In genomic region chr3:130709671-130710070, GRCh38 we compare ENCODE assay signal across 19 cellular contexts. TPM values are rescaled to one million over a fixed set of nuclear protein-coding genes. Genes with fewer than 3 reads are reported as not detected.
DNase-seq lines count a peak whose midpoint lies in the region; ATAC-seq, FAIRE-seq and TF ChIP-seq lines count a peak whose summit lies in the region.
"Had no signal": no experiment of that assay in that cellular context is flagged by ENCODE, and none has a peak within 500 bp of the region (broad histone marks: within the 10 kb centered on the region; RNA-seq: fewer than 3 reads in every experiment).

No MANE protein-coding gene starts in this region.

- DNase-seq in D721Med (ENCODE audit: insufficient read length, low spot score) (no peak), HFFc6 (peak; percentile 38), fibroblast of mammary gland (ENCODE audit: low read depth) (peak; percentile 45), left ventricle myocardium superior (no peak), nephron progenitor cell (no peak), putamen (ENCODE audit: low spot score) (no peak)
- DNase-seq in activated CD4-positive, CD25-positive, alpha-beta regulatory T cell (lab: John Stamatoyannopoulos, UW): no peak
- DNase-seq: COR-L47; IMR-90; Kasumi-1; MM.1S; NCI-H1092 treated with DMSO at 0.1 percent for 48 hours; NCI-H1694; NCI-H226; NCI-H526 treated with DMSO at 0.1 percent for 48 hours; NK-92 treated with Interleukin-12 subunit alpha and Interleukin-12 subunit beta, amount 100 ng/mL, for 24 hours; SIG-M5 had no signal

- no peaks in the 10 kb centered on the region for H3K27me3 Mint-ChIP-seq in HFFc6 (ENCODE audit: insufficient read depth)
- H3K27me3 Mint-ChIP-seq in nephron progenitor cell (ENCODE audit: low read depth, poor library complexity): no peaks in the 10 kb centered on the region

- H3K4me1 Mint-ChIP-seq in HFFc6 (ENCODE audit: low read depth): peaks cover 41% of the 10 kb centered on the region
- no peaks in the 10 kb centered on the region for H3K4me1 Mint-ChIP-seq in nephron progenitor cell

- ATAC-seq in left ventricle myocardium superior (peak; percentile 80), GM21528 (IDR thresholded peaks at IDR 0.05; ENCODE audit: low FRiP score, unreplicated experiment) (no peak)

- no peak overlapping the region for H3K4me3 Mint-ChIP-seq in HFFc6
- no peak overlapping the region for H3K4me3 Mint-ChIP-seq in nephron progenitor cell

- TF ChIP-seq CTCF in D721Med (IDR thresholded peaks at IDR 0.05; ENCODE audit: insufficient read depth, missing control alignments): no peak
- no peak for TF ChIP-seq CTCF in HFFc6 (IDR thresholded peaks at IDR 0.05)
- TF ChIP-seq CTCF in fibroblast of mammary gland (conservative IDR thresholded peaks at IDR 0.05; ENCODE audit: control insufficient read depth, insufficient read depth, low read depth, low read length): no peak
- TF ChIP-seq CTCF in nephron progenitor cell (IDR thresholded peaks at IDR 0.05): no peak

- H3K4me3 ChIP-seq in fibroblast of mammary gland (ENCODE audit: control insufficient read depth, low read depth, low read length): no peak overlapping the region
- H3K4me3 ChIP-seq: HAP-1 had no signal

- peaks cover 14% of the 10 kb centered on the region for H3K36me3 Mint-ChIP-seq in HFFc6 (ENCODE audit: low read depth)
- peaks cover 38% of the 10 kb centered on the region for H3K36me3 Mint-ChIP-seq in nephron progenitor cell (ENCODE audit: low read depth)

- peak overlapping the region; percentile 37 for H3K27ac Mint-ChIP-seq in HFFc6
- no peak overlapping the region for H3K27ac Mint-ChIP-seq in nephron progenitor cell

- FAIRE-seq in D721Med (lab: Jason Lieb, UNC): peak; percentile 95

- intact Hi-C loops in left ventricle myocardium superior (cut with micrococcal nuclease): no loop called here

- no peaks in the 10 kb centered on the region for H3K9me3 Mint-ChIP-seq in HFFc6
- no peaks in the 10 kb centered on the region for H3K9me3 Mint-ChIP-seq in nephron progenitor cell

RNA-seq across cellular contexts. Expression of gene PIK3R4, which starts 37.0 kb away (rescaled TPM):
- 10 to 100 TPM; 21.3 to 28.3 (median 22.9) TPM for total RNA-seq in HFFc6 (2021; fragmentation: NEBNext Ultra II Directional; extraction: Animal tissue kit (Norgen Biotek cat#: 25700))
- 13.9 TPM for total RNA-seq in left ventricle myocardium superior

Comparison
In these comparisons a context has a peak if more than half of its experiments do, and no peak if none do; other contexts are left out.
1. DNase-seq: peak in HFFc6 (single experiment) and fibroblast of mammary gland (single experiment); none in D721Med (single experiment), left ventricle myocardium superior (single experiment), nephron progenitor cell (single experiment), activated CD4-positive, CD25-positive, alpha-beta regulatory T cell (0 of 4) and putamen (single experiment).